8 cellular contexts compared by ENCODE assay signal in genomic region chr3:142889263-142890014, GRCh38. TPM values are rescaled to one million over a fixed set of nuclear protein-coding genes. Genes with fewer than 3 reads are reported as not detected.
DNase-seq lines count a peak whose midpoint lies in the region; ATAC-seq and TF ChIP-seq lines count a peak whose summit lies in the region.

No MANE protein-coding gene starts in this region.

- intact Hi-C loops in heart right ventricle (cut with DNase I) = no loop called here
- intact Hi-C loops in Right ventricle myocardium superior (cut with DNase I) = no loop called here
- intact Hi-C loops in mammary epithelial cell (cut with micrococcal nuclease) = loop anchor here (1.0 to 5.0 kb wide), 2 partner anchors 37 to 311 kb away; partner anchors contain the start of gene ATR
- intact Hi-C loops in uterus (cut with DNase I; ENCODE audit: low total_unique reads) = no loop called here

- H4K20me1 ChIP-seq in mammary epithelial cell (ENCODE audit: insufficient read depth, low read length) = no peaks in the 10 kb centered on the region

- peak overlapping the region; percentile 99 for H3K4me2 ChIP-seq in mammary epithelial cell (ENCODE audit: insufficient read depth, low read depth, low read length)

- H3K36me3 ChIP-seq in heart right ventricle = no peaks in the 10 kb centered on the region
- no peaks in the 10 kb centered on the region for H3K36me3 ChIP-seq in mammary epithelial cell (ENCODE audit: insufficient read depth, low read length)
- H3K36me3 ChIP-seq in uterus = no peaks in the 10 kb centered on the region

- dilution Hi-C loops in mammary epithelial cell (cut with HindIII; ENCODE audit: low sequenced_read_pairs) = no loop called here

- TF ChIP-seq POLR2A in uterus (IDR thresholded peaks at IDR 0.05) = no peak

- H3K4me3 ChIP-seq in heart right ventricle (peak overlapping the region; percentile 49 to 83 (median 68)), mammary epithelial cell (replicated peaks in 1 of 3; ENCODE audit: insufficient read depth in 1 of 3, low read depth in 2 of 3, low read length in 3 of 3) (peak overlapping the region; percentile 60 to 61 (median 60)), mononuclear cell (ENCODE audit: low read length) (peak overlapping the region; percentile 24), uterus (peak overlapping the region; percentile 30 to 46)

- H3K79me2 ChIP-seq in mammary epithelial cell (ENCODE audit: insufficient read depth, low read length) = no peaks in the 10 kb centered on the region

- CTCF ChIA-PET in mammary epithelial cell (lab: Charles Lee; ENCODE audit: low non-redundant PET) = no interaction called here

- 14 to 16% methylated on average over 22 to 23 of the region's 23 CpGs for WGBS in heart right ventricle, 2 donors
- WGBS in mammary epithelial cell (ENCODE audit: low coverage, missing lambda C conversion rate) = 40% methylated on average over 11 of the region's 23 CpGs

- ATAC-seq in heart right ventricle (no peak), Right ventricle myocardium superior (ENCODE audit: poor library complexity) (no peak), HG02884 (IDR thresholded peaks at IDR 0.05; ENCODE audit: unreplicated experiment) (no peak)

- BruUV-seq in mammary epithelial cell (replicated peaks; lab: Mats Ljungman, UMichigan) = no TSS peak

- DNase-seq in heart right ventricle (no peak), Right ventricle myocardium superior (no peak), mammary epithelial cell (no peak), uterus (no peak), GM13976 (ENCODE audit: low spot score) (no peak), AG08396 (ENCODE audit: low spot score) (no peak)

- in situ Hi-C loops in mammary epithelial cell (cut with MboI; ENCODE audit: low sequenced_read_pairs in 2 of 2) = no loop called here
- in situ Hi-C loops in GM13976 (cut with MboI; ENCODE audit: low sequenced_read_pairs, unreplicated experiment) = no loop called here

- peaks cover 0 to 36% (median 20%) of the 10 kb centered on the region in 9 donors for H3K4me1 ChIP-seq in heart right ventricle
- H3K4me1 ChIP-seq in mammary epithelial cell (ENCODE audit: insufficient read depth, low read length) = peaks cover 13% of the 10 kb centered on the region
- H3K4me1 ChIP-seq in mononuclear cell (ENCODE audit: insufficient read depth, low read length) = peaks cover 17% of the 10 kb centered on the region
- no peaks in the 10 kb centered on the region for H3K4me1 ChIP-seq in uterus

- peaks cover 0 to 42% (median 5%) of the 10 kb centered on the region in 7 donors for H3K27me3 ChIP-seq in heart right ventricle
- H3K27me3 ChIP-seq in mammary epithelial cell (ENCODE audit: insufficient read depth, low read length) = no peaks in the 10 kb centered on the region
- H3K27me3 ChIP-seq in mononuclear cell (ENCODE audit: insufficient read depth, low read length) = peaks cover 51% of the 10 kb centered on the region
- no peaks in the 10 kb centered on the region for H3K27me3 ChIP-seq in uterus

- TF ChIP-seq CTCF in heart right ventricle (IDR thresholded peaks at IDR 0.05) (no peak), mammary epithelial cell (conservative IDR thresholded peaks at IDR 0.05 in 1 of 2, IDR thresholded peaks at IDR 0.05 in 1 of 2; ENCODE audit: extremely low read depth in 1 of 2, insufficient read depth in 1 of 2, low read depth in 1 of 2, low read length in 2 of 2) (no peak), uterus (IDR thresholded peaks at IDR 0.05) (no peak), GM13976 (IDR thresholded peaks at IDR 0.05; ENCODE audit: borderline replicate concordance, control extremely low read depth, extremely low read depth, insufficient read depth, missing control alignments) (no peak)

- H2AFZ ChIP-seq in mammary epithelial cell (ENCODE audit: low read depth, low read length) = peak overlapping the region; percentile 95

- H3K9me3 ChIP-seq in heart right ventricle (no peaks in the 10 kb centered on the region), mammary epithelial cell (replicated peaks; ENCODE audit: insufficient read depth, low read length) (no peaks in the 10 kb centered on the region), mononuclear cell (ENCODE audit: low read depth, low read length) (no peaks in the 10 kb centered on the region), uterus (no peaks in the 10 kb centered on the region)

- H3K9ac ChIP-seq in mammary epithelial cell (ENCODE audit: insufficient read depth, low read length) = no peak overlapping the region

- peak overlapping the region; percentile 19 to 89 (median 80) for H3K27ac ChIP-seq in heart right ventricle
- H3K27ac ChIP-seq in mammary epithelial cell (ENCODE audit: insufficient read depth, low read depth, low read length) = no peak overlapping the region
- H3K27ac ChIP-seq in uterus = no peak overlapping the region

RNA-seq across cellular contexts. Expression of gene PCOLCE2, which starts 0.6 kb away (rescaled TPM):
- total RNA-seq in heart right ventricle (100 to 1,000 TPM in 3 of 10 donors, 10 to 100 TPM in 7; 49.9 to 143 (median 69.6) TPM), Right ventricle myocardium superior (52.7 TPM), mammary epithelial cell (1 to 10 TPM; 2.8 to 3.5 TPM), mononuclear cell (not detected), uterus (10 to 100 TPM in 2 of 4 donors, 1 to 10 TPM in 2; 5.3 to 27.4 (median 9.1) TPM)
- polyA plus RNA-seq in heart right ventricle (10 to 100 TPM; 57.8 to 74.5 TPM), mammary epithelial cell (2.9 TPM)
- 11.0 TPM for polyA minus RNA-seq in mammary epithelial cell

Comparison
In these comparisons a context has a peak if more than half of its experiments do, and no peak if none do; other contexts are left out.
1. H3K27ac ChIP-seq: peak in heart right ventricle (10 of 10); none in mammary epithelial cell (single experiment) and uterus (0 of 2).
2. Peak in every context shown above with its lines, with median percentiles within 50 percentile points of each other: H3K4me3 ChIP-seq.